Comparison of ENCODE assay signal across 1 cellular context in genomic region chr1:26373789-26374188, GRCh38.
TF ChIP-seq lines count a peak whose summit lies in the region.

No MANE protein-coding gene starts in this region.

TF ChIP-seq in GM12891, 5 proteins besides CTCF, POLR2A, EP300 and RAD21:
- TF ChIP-seq POU2F2 (IDR thresholded peaks at IDR 0.05; ENCODE audit: low read depth, low read length), result no peak
- no peak for TF ChIP-seq PAX5 (IDR thresholded peaks at IDR 0.05; ENCODE audit: insufficient read depth, low read length, severe bottlenecking)
- no peak for TF ChIP-seq SPI1 (IDR thresholded peaks at IDR 0.05; ENCODE audit: low read depth, low read length)
- no peak for TF ChIP-seq POLR2AphosphoS5 (IDR thresholded peaks at IDR 0.05; ENCODE audit: low read depth, low read length)
- no peak for TF ChIP-seq TAF1 (IDR thresholded peaks at IDR 0.05; ENCODE audit: low read depth, low read length)
